Comparison of ENCODE assay signal across 23 cellular contexts in genomic region chr22:47369020-47369419, GRCh38.
A peak's percentile ranks its signal among the peaks of the same experiment; 100 is the strongest.
DNase-seq lines count a peak whose midpoint lies in the region; ATAC-seq and TF ChIP-seq lines count a peak whose summit lies in the region.
"Had no signal": no experiment of that assay in that cellular context is flagged by ENCODE, and none has a peak within 500 bp of the region (broad histone marks: within the 10 kb centered on the region; RNA-seq: fewer than 3 reads in every experiment).

No MANE protein-coding gene starts in this region.

- no peaks in the 10 kb centered on the region for H3K9me3 Mint-ChIP-seq in activated CD8-positive, alpha-beta memory T cell treated with anti-CD3 and anti-CD28 coated beads, Interleukin-2, amount 10 ng/mL, durations not matched to agents 7 days and 5 days (ENCODE audit: low read depth)
- peaks cover 18% of the 10 kb centered on the region for H3K9me3 Mint-ChIP-seq in osteocyte (ENCODE audit: unreplicated experiment)

- no peak for ATAC-seq in activated CD8-positive, alpha-beta memory T cell treated with anti-CD3 and anti-CD28 coated beads, Interleukin-2, amount 10 ng/mL, durations not matched to agents 7 days and 5 days
- no peak for ATAC-seq in HG03521 (IDR thresholded peaks at IDR 0.05; ENCODE audit: unreplicated experiment)

- H3K36me3 Mint-ChIP-seq in activated CD8-positive, alpha-beta memory T cell treated with anti-CD3 and anti-CD28 coated beads, Interleukin-2, amount 10 ng/mL, durations not matched to agents 7 days and 5 days = no peaks in the 10 kb centered on the region
- no peaks in the 10 kb centered on the region for H3K36me3 Mint-ChIP-seq in osteocyte (ENCODE audit: unreplicated experiment)
- H3K36me3 Mint-ChIP-seq: CD14-positive monocyte had no signal

- no peak for TF ChIP-seq POLR2A in suprapubic skin (IDR thresholded peaks at IDR 0.05)

- no peaks in the 10 kb centered on the region for H3K36me3 ChIP-seq in suprapubic skin
- H3K36me3 ChIP-seq: BE2C had no signal

- H3K4me3 ChIP-seq in suprapubic skin = no peak overlapping the region
- H3K4me3 ChIP-seq: PC-9 had no signal

- 58% methylated on average over 1 of the region's 8 CpGs for WGBS in suprapubic skin

- peaks cover 44% of the 10 kb centered on the region for H3K27me3 ChIP-seq in suprapubic skin
- H3K27me3 ChIP-seq: BE2C had no signal

- no peaks in the 10 kb centered on the region for H3K9me3 ChIP-seq in suprapubic skin
- H3K9me3 ChIP-seq: BE2C had no signal

- H3K4me1 Mint-ChIP-seq in activated CD8-positive, alpha-beta memory T cell treated with anti-CD3 and anti-CD28 coated beads, Interleukin-2, amount 10 ng/mL, durations not matched to agents 7 days and 5 days = no peaks in the 10 kb centered on the region
- H3K4me1 Mint-ChIP-seq in osteocyte (ENCODE audit: unreplicated experiment) = no peaks in the 10 kb centered on the region
- H3K4me1 Mint-ChIP-seq: CD14-positive monocyte; CD8-positive, alpha-beta memory T cell had no signal

- DNase-seq in activated CD8-positive, alpha-beta memory T cell treated with anti-CD3 and anti-CD28 coated beads for 24 hours = peak; percentile 40
- no peak for DNase-seq in activated CD8-positive, alpha-beta memory T cell treated with anti-CD3 and anti-CD28 coated beads, Interleukin-2, amount 50 U/mL, for 4 hours
- peak; percentile 21 for DNase-seq in activated CD8-positive, alpha-beta memory T cell treated with anti-CD3 and anti-CD28 coated beads, Interleukin-2, amount 10 ng/mL, durations not matched to agents 7 days and 5 days
- DNase-seq in osteocyte (ENCODE audit: extremely low spot score, unreplicated experiment) (peak; percentile 74), suprapubic skin (ENCODE audit: low spot score in 2 of 2) (peak; percentile 20 to 67), amygdala (lab: John Stamatoyannopoulos, UW) (no peak)
- no peak for DNase-seq in activated CD4-positive, alpha-beta T cell treated with anti-CD3 and anti-CD28 coated beads, Interleukin-2, amount 50 U/mL, for 4 hours
- DNase-seq: 8988T; ACHN; BE2C; CD8-positive, alpha-beta memory T cell; DMS79 treated with DMSO at 0.1 percent for 48 hours; GF-D8; NCI-H1048; NCI-H1417; NCI-H1694; NCI-H2029 treated with DMSO at 0.1 percent for 48 hours; NCI-H446 treated with DMSO at 0.1 percent for 48 hours; NCI-H526 treated with DMSO at 0.1 percent for 48 hours; PC-9; Right ventricle myocardium superior had no signal

- H3K4me3 Mint-ChIP-seq in activated CD8-positive, alpha-beta memory T cell treated with anti-CD3 and anti-CD28 coated beads, Interleukin-2, amount 10 ng/mL, durations not matched to agents 7 days and 5 days = no peak overlapping the region
- H3K4me3 Mint-ChIP-seq in osteocyte (ENCODE audit: unreplicated experiment) = no peak overlapping the region
- H3K4me3 Mint-ChIP-seq: CD14-positive monocyte; CD8-positive, alpha-beta memory T cell had no signal

- CTCF ChIA-PET in activated CD8-positive, alpha-beta memory T cell treated with anti-CD3 and anti-CD28 coated beads, Interleukin-2, amount 10 ng/mL, durations not matched to agents 7 days and 5 days (lab: Charles Lee) = no interaction called here

- H3K27me3 Mint-ChIP-seq in activated CD8-positive, alpha-beta memory T cell treated with anti-CD3 and anti-CD28 coated beads, Interleukin-2, amount 10 ng/mL, durations not matched to agents 7 days and 5 days = no peaks in the 10 kb centered on the region
- H3K27me3 Mint-ChIP-seq in osteocyte (ENCODE audit: unreplicated experiment) = no peaks in the 10 kb centered on the region

- H3K4me1 ChIP-seq in suprapubic skin = no peaks in the 10 kb centered on the region
- H3K4me1 ChIP-seq: BE2C had no signal

- TF ChIP-seq EP300 in suprapubic skin (IDR thresholded peaks at IDR 0.05) = no peak

- no peak overlapping the region for H3K27ac Mint-ChIP-seq in activated CD8-positive, alpha-beta memory T cell treated with anti-CD3 and anti-CD28 coated beads, Interleukin-2, amount 10 ng/mL, durations not matched to agents 7 days and 5 days
- no peak overlapping the region for H3K27ac Mint-ChIP-seq in osteocyte (ENCODE audit: unreplicated experiment)
- H3K27ac Mint-ChIP-seq: CD8-positive, alpha-beta memory T cell had no signal

- H3K27ac ChIP-seq in suprapubic skin = no peak overlapping the region
- H3K27ac ChIP-seq: PC-9 had no signal

- TF ChIP-seq CTCF in osteocyte (IDR thresholded peaks at IDR 0.05) (no peak), suprapubic skin (IDR thresholded peaks at IDR 0.05) (no peak)

Comparison
In these comparisons a context has a peak if more than half of its experiments do, and no peak if none do; other contexts are left out.
1. DNase-seq: peak in activated CD8-positive, alpha-beta memory T cell treated with anti-CD3 and anti-CD28 coated beads for 24 hours (single experiment), activated CD8-positive, alpha-beta memory T cell treated with anti-CD3 and anti-CD28 coated beads, Interleukin-2, amount 10 ng/mL, durations not matched to agents 7 days and 5 days (single experiment), osteocyte (single experiment) and suprapubic skin (2 of 2); none in activated CD8-positive, alpha-beta memory T cell treated with anti-CD3 and anti-CD28 coated beads, Interleukin-2, amount 50 U/mL, for 4 hours (single experiment), activated CD4-positive, alpha-beta T cell treated with anti-CD3 and anti-CD28 coated beads, Interleukin-2, amount 50 U/mL, for 4 hours (0 of 2) and amygdala (0 of 56).